13 cellular contexts compared by ENCODE assay signal in genomic region chr7:145848691-145849090, GRCh38.
DNase-seq lines count a peak whose midpoint lies in the region; ATAC-seq, FAIRE-seq and TF ChIP-seq lines count a peak whose summit lies in the region.
"Had no signal": no experiment of that assay in that cellular context is flagged by ENCODE, and none has a peak within 500 bp of the region (broad histone marks: within the 10 kb centered on the region; RNA-seq: fewer than 3 reads in every experiment).

No MANE protein-coding gene starts in this region.

- no peak overlapping the region for H3K4me3 ChIP-seq in HepG2 (replicated peaks in 1 of 3; ENCODE audit: insufficient read depth in 1 of 3, low read depth in 2 of 3, low read length in 3 of 3)
- H3K4me3 ChIP-seq in right lobe of liver, result no peak overlapping the region
- H3K4me3 ChIP-seq in choroid plexus epithelial cell (ENCODE audit: low read depth, low read length), result no peak overlapping the region
- no peak overlapping the region for H3K4me3 ChIP-seq in upper lobe of left lung
- no peak overlapping the region for H3K4me3 ChIP-seq in uterus

- no peak overlapping the region for H3K27ac ChIP-seq in HepG2 (ENCODE audit: extremely low read length, insufficient read depth, low read length)
- no peak overlapping the region for H3K27ac ChIP-seq in right lobe of liver
- H3K27ac ChIP-seq in upper lobe of left lung, result no peak overlapping the region
- no peak overlapping the region for H3K27ac ChIP-seq in uterus

- no peak overlapping the region for H3K4me2 ChIP-seq in HepG2 (ENCODE audit: low read depth, low read length)

- H3K79me2 ChIP-seq in HepG2 (ENCODE audit: insufficient read depth, low read length), result no peaks in the 10 kb centered on the region

- ATAC-seq in HepG2, result no peak
- no peak for ATAC-seq in right lobe of liver
- ATAC-seq in upper lobe of left lung (ENCODE audit: low FRiP score in 2 of 2), result no peak
- no peak for ATAC-seq in GM19023 (IDR thresholded peaks at IDR 0.05; ENCODE audit: unreplicated experiment)
- ATAC-seq: natural killer cell had no signal

- no peaks in the 10 kb centered on the region for H3K27me3 ChIP-seq in HepG2 (ENCODE audit: control insufficient read depth in 1 of 2, insufficient read depth in 2 of 2, low read length in 2 of 2)
- no peaks in the 10 kb centered on the region for H3K27me3 ChIP-seq in right lobe of liver
- no peaks in the 10 kb centered on the region for H3K27me3 ChIP-seq in upper lobe of left lung
- H3K27me3 ChIP-seq in uterus, result no peaks in the 10 kb centered on the region

- TF ChIP-seq EP300 in HepG2 (IDR thresholded peaks at IDR 0.05; ENCODE audit: low read depth in 2 of 2, low read length in 2 of 2) (no peak), HepG2 (CRISPR knock-in tag; IDR thresholded peaks at IDR 0.05; ENCODE audit: borderline replicate concordance) (no peak), upper lobe of left lung (IDR thresholded peaks at IDR 0.05) (no peak)

- H3K4me1 ChIP-seq in HepG2 (ENCODE audit: insufficient read depth, low read length) (no peaks in the 10 kb centered on the region), right lobe of liver (no peaks in the 10 kb centered on the region), upper lobe of left lung (no peaks in the 10 kb centered on the region), uterus (no peaks in the 10 kb centered on the region)

- no peak overlapping the region for H3K9ac ChIP-seq in HepG2 (ENCODE audit: insufficient read depth, low read depth, low read length)

- TF ChIP-seq POLR2A in HepG2 (IDR thresholded peaks at IDR 0.05; ENCODE audit: insufficient read depth in 1 of 2, low read depth in 2 of 2, low read length in 2 of 2) (no peak), right lobe of liver (IDR thresholded peaks at IDR 0.05) (no peak), upper lobe of left lung (IDR thresholded peaks at IDR 0.05) (no peak), uterus (IDR thresholded peaks at IDR 0.05) (no peak)

- H4K20me1 ChIP-seq in HepG2 (ENCODE audit: insufficient read depth, low read length), result no peaks in the 10 kb centered on the region

- FAIRE-seq in HepG2 (lab: Jason Lieb, UNC), result no peak

- no TSS peak for BruUV-seq in HepG2 (replicated peaks; lab: Mats Ljungman, UMichigan)

- no peaks in the 10 kb centered on the region for H3K36me3 ChIP-seq in HepG2 (replicated peaks in 1 of 2; ENCODE audit: control insufficient read depth in 1 of 2, insufficient read depth in 2 of 2, low read length in 2 of 2)
- no peaks in the 10 kb centered on the region for H3K36me3 ChIP-seq in right lobe of liver
- no peaks in the 10 kb centered on the region for H3K36me3 ChIP-seq in upper lobe of left lung
- no peaks in the 10 kb centered on the region for H3K36me3 ChIP-seq in uterus

- peaks cover 74% of the 10 kb centered on the region for H3K9me3 ChIP-seq in HepG2 (ENCODE audit: low read length)
- no peaks in the 10 kb centered on the region for H3K9me3 ChIP-seq in right lobe of liver
- no peaks in the 10 kb centered on the region for H3K9me3 ChIP-seq in upper lobe of left lung
- no peaks in the 10 kb centered on the region for H3K9me3 ChIP-seq in uterus

- TF ChIP-seq RAD21 in HepG2 (CRISPR knock-in tag; IDR thresholded peaks at IDR 0.05), result no peak

- intact Hi-C loops in HepG2 (cut with micrococcal nuclease; ENCODE audit: unreplicated experiment) (no loop called here), right lobe of liver (cut with DNase I) (no loop called here), uterus (cut with DNase I; ENCODE audit: low total_unique reads) (no loop called here)

- POLR2A ChIA-PET in HepG2 (lab: Yijun Ruan, JAX), result no interaction called here

- TF ChIP-seq CTCF in HepG2 (CRISPR knock-in tag; IDR thresholded peaks at IDR 0.05) (0 out of 2 replicates have a peak, but pooled peaks have one; percentile 6), right lobe of liver (IDR thresholded peaks at IDR 0.05) (no peak), choroid plexus epithelial cell (conservative IDR thresholded peaks at IDR 0.05; ENCODE audit: low read depth, low read length) (peak; percentile 78), upper lobe of left lung (IDR thresholded peaks at IDR 0.05) (no peak), uterus (IDR thresholded peaks at IDR 0.05) (no peak)

- in situ Hi-C loops in HepG2 (cut with HindIII; ENCODE audit: extremely low pct_ligation_motif_present, low pct_unique_long_range_greater_than_20kb), result no loop called here

- DNase-seq in HepG2 (ENCODE audit: low spot score) (no peak), right lobe of liver (no peak), NCI-H1092 treated with DMSO at 0.1 percent for 48 hours (lab: John Stamatoyannopoulos, UW) (peak; percentile 53), choroid plexus epithelial cell (ENCODE audit: low read depth) (peak; percentile 52), upper lobe of left lung (no peak), uterus (no peak), mucosa of gallbladder (ENCODE audit: low spot score) (no peak)
- DNase-seq: activated naive CD4-positive, alpha-beta T cell treated with anti-CD3 and anti-CD28 coated beads for 36 hours; CD4-positive, alpha-beta memory T cell; hypothalamus; natural killer cell; NK-92 treated with Interleukin-12 subunit alpha and Interleukin-12 subunit beta, amount 100 ng/mL, for 24 hours had no signal

- 8% methylated on average over 1 of the region's 1 CpG for WGBS in HepG2 (ENCODE audit: low lambda C conversion rate)
- 33% methylated on average over 1 of the region's 1 CpG for WGBS in right lobe of liver (ENCODE audit: insufficient coverage, low coverage, low lambda C conversion rate, missing lambda C conversion rate)
- 41 to 52% methylated on average over 1 of the region's 1 CpG for WGBS in upper lobe of left lung, 2 donors

- H2AFZ ChIP-seq in HepG2 (ENCODE audit: low read length), result no peak overlapping the region

- CTCF ChIA-PET in HepG2 (lab: Yijun Ruan, JAX; ENCODE audit: low intra/inter-chr PET ratio, low total read pairs), result no interaction called here

TF ChIP-seq in HepG2, 621 proteins besides CTCF, POLR2A, EP300 and RAD21:
- peak; percentile 3; the same call in 1 of the 2 replicates for TF ChIP-seq STAG1 (CRISPR knock-in tag; IDR thresholded peaks at IDR 0.05)
- no peak for TF ChIP-seq IKZF5 (CRISPR knock-in tag; IDR thresholded peaks at IDR 0.05)

Comparison
In these comparisons a context has a peak if more than half of its experiments do, and no peak if none do; other contexts are left out.
1. CTCF ChIP-seq: peak in HepG2 (single experiment) and choroid plexus epithelial cell (single experiment); none in right lobe of liver (0 of 4), upper lobe of left lung (0 of 6) and uterus (0 of 4).
2. DNase-seq: peak in NCI-H1092 treated with DMSO at 0.1 percent for 48 hours (single experiment) and choroid plexus epithelial cell (single experiment); none in HepG2 (single experiment), right lobe of liver (0 of 3), upper lobe of left lung (0 of 2), uterus (0 of 2) and mucosa of gallbladder (single experiment).